ENCODE assay signal across 8 cellular contexts in the genomic region with DNA sequence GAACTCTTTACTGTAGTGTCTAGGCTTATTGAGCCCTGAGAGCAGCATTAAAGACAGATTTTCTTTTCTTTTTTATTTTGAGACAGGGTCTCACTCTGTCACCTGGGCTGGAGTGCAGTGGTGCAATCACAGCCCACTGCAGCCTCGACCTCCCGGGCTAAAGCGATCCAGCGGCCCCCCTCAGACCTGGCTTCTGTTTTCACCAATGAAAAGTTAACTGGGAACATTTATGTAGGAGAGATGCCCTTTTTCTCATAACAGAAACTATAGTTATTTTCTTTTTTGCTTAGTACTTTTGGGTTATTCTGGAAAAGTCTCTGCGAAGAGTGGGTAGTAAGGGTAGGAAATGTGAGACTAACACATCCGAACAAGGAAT. TPM values are rescaled to one million over a fixed set of nuclear protein-coding genes. Genes with fewer than 3 reads are reported as not detected.
DNase-seq lines count a peak whose midpoint lies in the region; ATAC-seq lines count a peak whose summit lies in the region.
"Had no signal": no experiment of that assay in that cellular context is flagged by ENCODE, and none has a peak within 500 bp of the region (broad histone marks: within the 10 kb centered on the region; RNA-seq: fewer than 3 reads in every experiment).

No MANE protein-coding gene starts in this region.

- H3K36me3 Mint-ChIP-seq in activated naive CD8-positive, alpha-beta T cell, result no peaks in the 10 kb centered on the region
- H3K36me3 Mint-ChIP-seq in stimulated activated naive B cell treated with anti-CD40 and anti-IgM and Interleukin-4, amounts not matched to agents 10 μg/mL and 1 μg/mL and 100 μg/mL, for 72 hours, result peaks cover 2 to 9% of the 10 kb centered on the region in 2 donors

- WGBS in HUES64, result 82% methylated on average over 6 of the region's 6 CpGs

- H3K9me3 ChIP-seq in HUES64 (ENCODE audit: insufficient read depth, low read depth, low read length) (no peaks in the 10 kb centered on the region), iPS-20b (ENCODE audit: insufficient read depth, low read depth, low read length) (no peaks in the 10 kb centered on the region)

- peaks cover 49% of the 10 kb centered on the region for H3K4me1 Mint-ChIP-seq in activated naive CD8-positive, alpha-beta T cell (ENCODE audit: low read depth)
- H3K4me1 Mint-ChIP-seq in stimulated activated naive B cell treated with anti-CD40 and anti-IgM and Interleukin-4, amounts not matched to agents 10 μg/mL and 1 μg/mL and 100 μg/mL, for 72 hours, result peaks cover 25 to 43% of the 10 kb centered on the region in 2 donors

- H3K9me3 Mint-ChIP-seq in activated naive CD8-positive, alpha-beta T cell (ENCODE audit: low read depth), result no peaks in the 10 kb centered on the region
- H3K9me3 Mint-ChIP-seq in stimulated activated naive B cell treated with anti-CD40 and anti-IgM and Interleukin-4, amounts not matched to agents 10 μg/mL and 1 μg/mL and 100 μg/mL, for 72 hours, result no peaks in the 10 kb centered on the region

- H3K27me3 ChIP-seq in HUES64 (ENCODE audit: insufficient read depth, low read length) (no peaks in the 10 kb centered on the region), iPS-20b (ENCODE audit: insufficient read depth, low read length) (peaks cover 7% of the 10 kb centered on the region; the same call in 1 of the 2 replicates)

- no peak for ATAC-seq in stimulated activated naive B cell treated with anti-CD40 and anti-IgM and Interleukin-4, amounts not matched to agents 10 μg/mL and 1 μg/mL and 100 μg/mL, for 72 hours (replicated peaks)
- no peak for ATAC-seq in GM18907 (IDR thresholded peaks at IDR 0.05; ENCODE audit: unreplicated experiment)
- ATAC-seq in HG03457 (IDR thresholded peaks at IDR 0.05; ENCODE audit: unreplicated experiment), result no peak

- DNase-seq in stimulated activated naive B cell treated with anti-CD40 and anti-IgM and Interleukin-4, amounts not matched to agents 10 μg/mL and 1 μg/mL and 100 μg/mL, for 72 hours, result no peak
- DNase-seq in NCI-H526 (lab: John Stamatoyannopoulos, UW), result no peak
- DNase-seq: NCI-H524 treated with DMSO at 0.1 percent for 48 hours had no signal

- H3K36me3 ChIP-seq in HUES64 (ENCODE audit: insufficient read depth, low read length) (peaks cover 5% of the 10 kb centered on the region), iPS-20b (ENCODE audit: insufficient read depth, low read depth, low read length) (peaks cover 9% of the 10 kb centered on the region)

- H3K27me3 Mint-ChIP-seq in activated naive CD8-positive, alpha-beta T cell, result no peaks in the 10 kb centered on the region
- no peaks in the 10 kb centered on the region for H3K27me3 Mint-ChIP-seq in stimulated activated naive B cell treated with anti-CD40 and anti-IgM and Interleukin-4, amounts not matched to agents 10 μg/mL and 1 μg/mL and 100 μg/mL, for 72 hours

- H3K4me3 Mint-ChIP-seq in activated naive CD8-positive, alpha-beta T cell, result peak overlapping the region; percentile 94
- H3K4me3 Mint-ChIP-seq in stimulated activated naive B cell treated with anti-CD40 and anti-IgM and Interleukin-4, amounts not matched to agents 10 μg/mL and 1 μg/mL and 100 μg/mL, for 72 hours, result peak overlapping the region; percentile 86 to 87

- peak overlapping the region; percentile 93 for H3K27ac Mint-ChIP-seq in activated naive CD8-positive, alpha-beta T cell
- peak overlapping the region; percentile 84 for H3K27ac Mint-ChIP-seq in stimulated activated naive B cell treated with anti-CD40 and anti-IgM and Interleukin-4, amounts not matched to agents 10 μg/mL and 1 μg/mL and 100 μg/mL, for 72 hours

- H3K27ac ChIP-seq in HUES64 (ENCODE audit: low read depth, low read length) (no peak overlapping the region), iPS-20b (ENCODE audit: low read length) (no peak overlapping the region)

- H3K9ac ChIP-seq in HUES64 (ENCODE audit: low read depth, low read length) (no peak overlapping the region), iPS-20b (ENCODE audit: low read depth, low read length) (no peak overlapping the region; the same call in 1 of the 2 replicates)

- H3K4me1 ChIP-seq in HUES64 (ENCODE audit: insufficient read depth, low read length) (peaks cover 8% of the 10 kb centered on the region; the same call in 1 of the 2 replicates), iPS-20b (ENCODE audit: insufficient read depth, low read length) (no peaks in the 10 kb centered on the region; the same call in 1 of the 2 replicates)

- H3K4me3 ChIP-seq in HUES64 (ENCODE audit: low read length) (peak overlapping the region; percentile 63), iPS-20b (ENCODE audit: low read length) (peak overlapping the region; percentile 98)

RNA-seq across cellular contexts. Expression of a gene that starts 1.5 kb away (rescaled TPM):
- 48.7 TPM for polyA plus RNA-seq in HUES64 (2013, experiment 1 of 2)
- 53.6 TPM for polyA plus RNA-seq in HUES64 (2013, experiment 2 of 2)

RNA-seq across cellular contexts. Expression of a gene that starts 10.1 kb away (rescaled TPM):
- 7.4 TPM for polyA plus RNA-seq in HUES64 (2013, experiment 1 of 2)
- polyA plus RNA-seq in HUES64 (2013, experiment 2 of 2), result 7.9 TPM
